ENCODE assay signal across 10 cellular contexts in the genomic region with DNA sequence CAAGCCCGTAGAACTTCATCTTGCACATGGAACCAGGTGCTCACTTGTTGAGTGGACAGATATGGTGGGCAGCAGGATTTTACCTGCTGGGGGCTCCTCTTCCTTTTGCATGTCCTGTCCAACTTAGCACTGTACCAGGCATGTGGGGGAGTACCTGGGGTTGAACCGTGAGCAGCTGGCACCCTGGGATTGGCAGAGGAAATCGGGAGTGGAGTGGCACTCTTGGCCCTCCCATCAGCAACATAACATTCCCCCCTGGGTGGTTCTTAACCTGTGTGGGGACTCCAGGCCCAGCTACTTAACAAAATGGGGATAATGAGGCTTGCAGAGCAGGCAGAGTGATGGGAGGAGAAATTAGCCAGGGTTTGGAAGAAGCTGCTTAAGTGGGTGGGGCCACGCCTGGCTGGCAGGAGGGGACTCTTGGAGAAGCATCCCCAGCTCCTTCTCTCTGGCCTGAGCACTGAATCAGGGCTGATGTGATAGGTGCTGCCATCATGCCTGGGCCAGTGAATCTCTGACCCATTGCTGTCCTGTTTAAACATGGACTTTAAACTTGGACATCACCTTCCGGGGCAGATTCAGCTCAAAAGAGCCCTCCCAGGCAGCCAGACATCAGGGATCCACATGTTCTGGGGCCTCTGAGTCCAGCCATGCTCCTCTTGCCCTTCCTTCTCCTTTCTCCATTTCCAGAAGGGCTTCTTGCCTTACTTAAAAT. TPM values are rescaled to one million over a fixed set of nuclear protein-coding genes. Genes with fewer than 3 reads are reported as not detected.
DNase-seq lines count a peak whose midpoint lies in the region; ATAC-seq lines count a peak whose summit lies in the region.
"Had no signal": no experiment of that assay in that cellular context is flagged by ENCODE, and none has a peak within 500 bp of the region (broad histone marks: within the 10 kb centered on the region; RNA-seq: fewer than 3 reads in every experiment).

No MANE protein-coding gene starts in this region.

- peak overlapping the region; percentile 8 for H3K9ac ChIP-seq in skeletal muscle satellite cell (ENCODE audit: low read depth, low read length)
- H3K9ac ChIP-seq: parathyroid adenoma had no signal

- H3K4me1 ChIP-seq in SJSA1 (replicated peaks), result peaks cover 47% of the 10 kb centered on the region
- H3K4me1 ChIP-seq in esophagus (ENCODE audit: control insufficient read depth in 2 of 2, insufficient read depth in 2 of 2, low read length in 1 of 2), result peaks cover 14 to 18% of the 10 kb centered on the region in 2 donors
- peaks cover 38% of the 10 kb centered on the region for H3K4me1 ChIP-seq in skeletal muscle satellite cell (ENCODE audit: control insufficient read depth, insufficient read depth, low read length)
- H3K4me1 ChIP-seq: parathyroid adenoma had no signal

- H3K27ac ChIP-seq in SJSA1 (peak overlapping the region; percentile 95), esophagus (ENCODE audit: low read depth in 2 of 2, low read length in 1 of 2) (peak overlapping the region; percentile 79 to 93)
- H3K27ac ChIP-seq: parathyroid adenoma had no signal

- WGBS in esophagus, 2 donors, result 76 to 79% methylated on average over 5 of the region's 5 CpGs

- H3K4me3 ChIP-seq in SJSA1 (no peak overlapping the region), esophagus (ENCODE audit: low read depth in 1 of 2, low read length in 2 of 2) (no peak overlapping the region), skeletal muscle satellite cell (ENCODE audit: low read length) (no peak overlapping the region)

- H3K27me3 ChIP-seq in SJSA1 (replicated peaks) (no peaks in the 10 kb centered on the region), esophagus (ENCODE audit: control insufficient read depth in 1 of 2, insufficient read depth in 2 of 2, low read length in 2 of 2) (no peaks in the 10 kb centered on the region), skeletal muscle satellite cell (ENCODE audit: control insufficient read depth, insufficient read depth, low read length) (no peaks in the 10 kb centered on the region)

- ATAC-seq in GM19467 (IDR thresholded peaks at IDR 0.05; ENCODE audit: unreplicated experiment), result no peak

- no peak overlapping the region for H3K4me2 ChIP-seq in skeletal muscle satellite cell (ENCODE audit: low read length)

- H3K36me3 ChIP-seq in SJSA1, result peaks cover 100% of the 10 kb centered on the region
- H3K36me3 ChIP-seq in esophagus (ENCODE audit: control insufficient read depth in 2 of 2, insufficient read depth in 2 of 2, low read length in 1 of 2), result peaks cover 48 to 85% of the 10 kb centered on the region in 2 donors
- H3K36me3 ChIP-seq in skeletal muscle satellite cell (ENCODE audit: insufficient read depth, low read length), result peaks cover 96% of the 10 kb centered on the region

- H3K9me3 ChIP-seq in SJSA1 (replicated peaks) (no peaks in the 10 kb centered on the region), esophagus (ENCODE audit: control insufficient read depth in 2 of 2, insufficient read depth in 1 of 2, low read depth in 1 of 2, low read length in 1 of 2) (no peaks in the 10 kb centered on the region), skeletal muscle satellite cell (replicated peaks; ENCODE audit: low read length) (no peaks in the 10 kb centered on the region)

- peak; percentile 61 for DNase-seq in ELR (ENCODE audit: low read depth)
- DNase-seq in SJSA1 (ENCODE audit: low read depth in 1 of 2, low spot score in 2 of 2), result no peak
- no peak for DNase-seq in NCI-H187 treated with DMSO at 0.1 percent for 48 hours (lab: John Stamatoyannopoulos, UW)
- no peak for DNase-seq in SIG-M5 (lab: John Stamatoyannopoulos, UW)
- DNase-seq in epidermal melanocyte (ENCODE audit: insufficient read length, low spot score), result no peak
- DNase-seq: MV-4-11 had no signal

RNA-seq across cellular contexts. Expression of a gene that starts 15.5 kb away (rescaled TPM):
- 28.8 and 44.7 TPM in 2 replicates for total RNA-seq in SJSA1 (2014; rRNA removed; shearing (Covaris generic))
- 10 to 100 TPM; 53.2 to 60.0 TPM for polyA plus RNA-seq in esophagus
- 31.2 and 44.6 TPM in 2 replicates for total RNA-seq in skeletal muscle satellite cell (2012; rRNA removed)
